In the genomic region with DNA sequence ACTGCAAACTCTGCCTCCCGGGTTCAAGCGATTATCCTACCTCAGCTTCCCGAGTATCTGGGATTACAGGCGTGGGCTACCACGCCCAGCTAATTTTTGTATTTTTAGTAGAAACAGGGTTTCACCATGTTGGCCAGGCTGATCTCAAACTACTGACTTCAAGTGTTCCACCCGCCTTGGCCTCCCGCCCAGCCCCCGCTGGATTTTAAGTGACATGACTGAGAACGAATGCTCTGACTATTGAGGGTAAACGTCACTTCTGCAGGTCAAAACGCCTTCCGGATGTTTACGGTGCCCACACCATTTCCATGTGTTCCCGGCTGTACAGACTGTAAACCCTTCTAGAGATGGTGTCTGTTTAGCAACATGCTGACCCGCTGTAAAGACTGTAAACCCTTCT, we compare ENCODE assay signal across 25 cellular contexts.
"Had no signal": no experiment of that assay in that cellular context is flagged by ENCODE, and none has a peak within 500 bp of the region (broad histone marks: within the 10 kb centered on the region; RNA-seq: fewer than 3 reads in every experiment).

No MANE protein-coding gene starts in this region.

- FAIRE-seq: colon, islet of Langerhans, keratinocyte had no signal

- H3K9me3 Mint-ChIP-seq: memory B cell had no signal

- H3K4me3 Mint-ChIP-seq: memory B cell had no signal

- H3K4me1 ChIP-seq: gastrocnemius medialis, heart right ventricle, left lung had no signal

- H3K27ac ChIP-seq: coronary artery, dorsolateral prefrontal cortex, esophagus squamous epithelium, gastrocnemius medialis, heart right ventricle, left lung had no signal

- H3K27me3 ChIP-seq: dorsolateral prefrontal cortex, esophagus squamous epithelium, gastrocnemius medialis, heart right ventricle, left lung had no signal

- H3K27ac Mint-ChIP-seq: memory B cell had no signal

- H3K9me3 ChIP-seq: esophagus squamous epithelium, gastrocnemius medialis, heart right ventricle, left lung had no signal

- DNase-seq: dermis blood vessel endothelial cell; dorsolateral prefrontal cortex; effector CD4-positive, alpha-beta T cell; effector memory CD4-positive, alpha-beta T cell; esophagus squamous epithelium; foreskin fibroblast; foreskin melanocyte; gastrocnemius medialis; glutamatergic neuron; head of caudate nucleus; heart right ventricle; hippocampal formation; kidney glomerular epithelial cell; left ventricle myocardium superior; mammary epithelial cell; mesendoderm; midbrain had no signal

- H3K4me1 Mint-ChIP-seq: memory B cell had no signal

- H3K27me3 Mint-ChIP-seq: memory B cell had no signal

- H3K4me3 ChIP-seq: coronary artery, dorsolateral prefrontal cortex, esophagus squamous epithelium, gastrocnemius medialis, heart right ventricle, left lung, lung had no signal

- ATAC-seq: esophagus mucosa, gastrocnemius medialis, heart right ventricle, left lung, left ventricle myocardium superior had no signal
